1 cellular context compared by ENCODE assay signal in the genomic region with DNA sequence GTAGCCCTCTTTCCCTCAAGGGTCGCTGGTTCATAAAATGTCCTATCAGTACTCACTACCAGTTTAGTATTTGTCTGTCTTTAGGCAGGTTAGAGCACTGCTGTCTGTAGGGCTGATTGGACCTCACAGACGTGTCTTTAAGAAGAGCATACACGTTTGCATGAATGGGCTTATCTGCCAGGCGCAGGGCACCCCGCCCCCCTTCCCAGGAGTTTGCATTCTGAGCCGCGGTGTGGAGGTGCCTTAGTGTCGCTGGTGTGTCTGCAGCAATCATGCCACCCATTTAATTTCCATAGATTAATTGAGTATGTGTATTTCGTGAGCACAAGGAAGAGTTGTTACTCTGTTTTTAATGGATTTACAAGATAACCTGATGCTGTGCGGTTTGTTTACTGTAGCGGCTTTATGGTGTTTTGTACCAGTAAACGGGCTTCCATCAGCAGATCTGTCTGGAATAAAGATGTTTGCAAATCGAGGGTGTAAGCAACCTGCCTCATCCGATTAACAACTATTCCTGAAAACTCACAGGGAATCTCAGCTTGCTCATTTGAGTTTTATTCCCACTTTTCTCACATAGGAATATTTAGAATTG.
TF ChIP-seq lines count a peak whose summit lies in the region.

No MANE protein-coding gene starts in this region.

TF ChIP-seq in K562, 482 proteins besides CTCF, POLR2A, EP300 and RAD21 (continued from another document and continues in another):
- TF ChIP-seq, protein P1, sequence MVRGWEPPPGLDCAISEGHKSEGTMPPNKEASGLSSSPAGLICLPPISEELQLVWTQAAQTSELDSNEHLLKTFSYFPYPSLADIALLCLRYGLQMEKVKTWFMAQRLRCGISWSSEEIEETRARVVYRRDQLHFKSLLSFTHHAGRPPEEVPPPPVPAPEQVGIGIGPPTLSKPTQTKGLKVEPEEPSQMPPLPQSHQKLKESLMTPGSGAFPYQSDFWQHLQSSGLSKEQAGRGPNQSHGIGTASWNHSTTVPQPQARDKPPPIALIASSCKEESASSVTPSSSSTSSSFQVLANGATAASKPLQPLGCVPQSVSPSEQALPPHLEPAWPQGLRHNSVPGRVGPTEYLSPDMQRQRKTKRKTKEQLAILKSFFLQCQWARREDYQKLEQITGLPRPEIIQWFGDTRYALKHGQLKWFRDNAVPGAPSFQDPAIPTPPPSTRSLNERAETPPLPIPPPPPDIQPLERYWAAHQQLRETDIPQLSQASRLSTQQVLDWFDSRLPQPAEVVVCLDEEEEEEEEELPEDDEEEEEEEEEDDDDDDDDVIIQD (CRISPR knock-in tag; IDR thresholded peaks at IDR 0.05), result no peak
- TF ChIP-seq, protein P2, sequence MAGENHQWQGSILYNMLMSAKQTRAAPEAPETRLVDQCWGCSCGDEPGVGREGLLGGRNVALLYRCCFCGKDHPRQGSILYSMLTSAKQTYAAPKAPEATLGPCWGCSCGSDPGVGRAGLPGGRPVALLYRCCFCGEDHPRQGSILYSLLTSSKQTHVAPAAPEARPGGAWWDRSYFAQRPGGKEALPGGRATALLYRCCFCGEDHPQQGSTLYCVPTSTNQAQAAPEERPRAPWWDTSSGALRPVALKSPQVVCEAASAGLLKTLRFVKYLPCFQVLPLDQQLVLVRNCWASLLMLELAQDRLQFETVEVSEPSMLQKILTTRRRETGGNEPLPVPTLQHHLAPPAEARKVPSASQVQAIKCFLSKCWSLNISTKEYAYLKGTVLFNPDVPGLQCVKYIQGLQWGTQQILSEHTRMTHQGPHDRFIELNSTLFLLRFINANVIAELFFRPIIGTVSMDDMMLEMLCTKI (IDR thresholded peaks at IDR 0.05; ENCODE audit: partially characterized antibody), result no peak
- TF ChIP-seq ZZZ3 (IDR thresholded peaks at IDR 0.05), result no peak
- TF ChIP-seq, protein P3, sequence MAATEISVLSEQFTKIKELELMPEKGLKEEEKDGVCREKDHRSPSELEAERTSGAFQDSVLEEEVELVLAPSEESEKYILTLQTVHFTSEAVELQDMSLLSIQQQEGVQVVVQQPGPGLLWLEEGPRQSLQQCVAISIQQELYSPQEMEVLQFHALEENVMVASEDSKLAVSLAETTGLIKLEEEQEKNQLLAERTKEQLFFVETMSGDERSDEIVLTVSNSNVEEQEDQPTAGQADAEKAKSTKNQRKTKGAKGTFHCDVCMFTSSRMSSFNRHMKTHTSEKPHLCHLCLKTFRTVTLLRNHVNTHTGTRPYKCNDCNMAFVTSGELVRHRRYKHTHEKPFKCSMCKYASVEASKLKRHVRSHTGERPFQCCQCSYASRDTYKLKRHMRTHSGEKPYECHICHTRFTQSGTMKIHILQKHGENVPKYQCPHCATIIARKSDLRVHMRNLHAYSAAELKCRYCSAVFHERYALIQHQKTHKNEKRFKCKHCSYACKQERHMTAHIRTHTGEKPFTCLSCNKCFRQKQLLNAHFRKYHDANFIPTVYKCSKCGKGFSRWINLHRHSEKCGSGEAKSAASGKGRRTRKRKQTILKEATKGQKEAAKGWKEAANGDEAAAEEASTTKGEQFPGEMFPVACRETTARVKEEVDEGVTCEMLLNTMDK (IDR thresholded peaks at IDR 0.05; ENCODE audit: borderline replicate concordance, insufficient read depth, low read depth, low read length, poor library complexity, severe bottlenecking), result no peak
- TF ChIP-seq ZC3H4 (CRISPR knock-in tag; IDR thresholded peaks at IDR 0.05; ENCODE audit: borderline replicate concordance), result no peak
- no peak for TF ChIP-seq RBM15 (IDR thresholded peaks at IDR 0.05; ENCODE audit: insufficient read depth, low read length)
- TF ChIP-seq BHLHE40 (IDR thresholded peaks at IDR 0.05; ENCODE audit: low read length), result peak; percentile 62; the same call in 1 of the 2 replicates
- no peak; the same call in 1 of the 2 replicates for TF ChIP-seq SMAD3 (CRISPR knock-in tag; conservative IDR thresholded peaks at IDR 0.05)
- no peak for TF ChIP-seq ZNF175 (CRISPR knock-in tag; IDR thresholded peaks at IDR 0.05; ENCODE audit: low read depth)
- no peak for TF ChIP-seq PPARD (CRISPR knock-in tag; IDR thresholded peaks at IDR 0.05)
- TF ChIP-seq ZNF77 (CRISPR knock-in tag; IDR thresholded peaks at IDR 0.05), result no peak
- TF ChIP-seq CREB1 (IDR thresholded peaks at IDR 0.05), result peak; percentile 72
- no peak for TF ChIP-seq CREB1 (CRISPR knock-in tag; IDR thresholded peaks at IDR 0.05)
- TF ChIP-seq RB1 (IDR thresholded peaks at IDR 0.05; ENCODE audit: low read depth), result no peak; the same call in 1 of the 2 replicates
- TF ChIP-seq E2F3 (CRISPR knock-in tag; IDR thresholded peaks at IDR 0.05), result no peak
- peak; percentile 45 to 71; a peak in 2 of 4 replicates for TF ChIP-seq MNT (conservative IDR thresholded peaks at IDR 0.05)
- no peak for TF ChIP-seq RBM39 (optimal IDR thresholded peaks at IDR 0.05; ENCODE audit: low read depth, low read length)
- TF ChIP-seq TBP (optimal IDR thresholded peaks at IDR 0.05; ENCODE audit: low read depth, low read length), result no peak
- 0 out of 2 replicates have a peak, but pooled peaks have one; percentile 38 for TF ChIP-seq CBFB (CRISPR knock-in tag; IDR thresholded peaks at IDR 0.05)
- TF ChIP-seq ETV1 (tag; conservative IDR thresholded peaks at IDR 0.05; ENCODE audit: low read depth), result no peak
- TF ChIP-seq POLR2G (IDR thresholded peaks at IDR 0.05; ENCODE audit: low read depth, low read length), result no peak
- no peak for TF ChIP-seq ELK1 (CRISPR knock-in tag; IDR thresholded peaks at IDR 0.05)
- TF ChIP-seq STAG1 (CRISPR knock-in tag; IDR thresholded peaks at IDR 0.05; ENCODE audit: borderline replicate concordance), result no peak
- no peak for TF ChIP-seq HDAC8 (tag; IDR thresholded peaks at IDR 0.05)
- no peak for TF ChIP-seq SAFB2 (IDR thresholded peaks at IDR 0.05; ENCODE audit: borderline replicate concordance, low read depth, low read length, severe bottlenecking)
- TF ChIP-seq TEAD2 (tag; IDR thresholded peaks at IDR 0.05), result no peak
- no peak for TF ChIP-seq DDX20 (tag; IDR thresholded peaks at IDR 0.05; ENCODE audit: low read depth)
- TF ChIP-seq ID3 (CRISPR knock-in tag; IDR thresholded peaks at IDR 0.05), result no peak
- no peak for TF ChIP-seq ID3 (tag; IDR thresholded peaks at IDR 0.05)
- no peak for TF ChIP-seq NELFE (IDR thresholded peaks at IDR 0.05; ENCODE audit: insufficient read depth, insufficient read length)
- no peak for TF ChIP-seq ZNF586 (CRISPR knock-in tag; conservative IDR thresholded peaks at IDR 0.05)
- peak; percentile 93 for TF ChIP-seq ARID1B (IDR thresholded peaks at IDR 0.05)
- TF ChIP-seq GTF2F1 (IDR thresholded peaks at IDR 0.05; ENCODE audit: low read depth, low read length), result no peak
- peak; percentile 63 for TF ChIP-seq BCOR (IDR thresholded peaks at IDR 0.05)
- no peak for TF ChIP-seq MITF (IDR thresholded peaks at IDR 0.05)
- peak; percentile 84 for TF ChIP-seq CBFA2T2 (conservative IDR thresholded peaks at IDR 0.05)
- 0 out of 2 replicates have a peak, but pooled peaks have one; percentile 27 for TF ChIP-seq CHD2 (IDR thresholded peaks at IDR 0.05; ENCODE audit: low read depth, low read length)
- no peak for TF ChIP-seq PCBP2 (IDR thresholded peaks at IDR 0.05; ENCODE audit: low read depth, low read length, poor library complexity, severe bottlenecking)
- no peak for TF ChIP-seq ZNF232 (CRISPR knock-in tag; IDR thresholded peaks at IDR 0.05)
- TF ChIP-seq ZNF76 (CRISPR knock-in tag; IDR thresholded peaks at IDR 0.05; ENCODE audit: borderline replicate concordance), result no peak
- no peak for TF ChIP-seq FOXK1 (CRISPR knock-in tag; IDR thresholded peaks at IDR 0.05; ENCODE audit: borderline replicate concordance)
- no peak for TF ChIP-seq RFX7 (CRISPR knock-in tag; IDR thresholded peaks at IDR 0.05)
- no peak for TF ChIP-seq PTTG1 (tag; IDR thresholded peaks at IDR 0.05; ENCODE audit: low read depth)
- no peak for TF ChIP-seq ARHGAP35 (IDR thresholded peaks at IDR 0.05; ENCODE audit: partially characterized antibody)
- TF ChIP-seq CREM (IDR thresholded peaks at IDR 0.05; ENCODE audit: low read depth), result peak; percentile 56
- no peak for TF ChIP-seq CSDE1 (IDR thresholded peaks at IDR 0.05)
- TF ChIP-seq ZNF584 (CRISPR knock-in tag; IDR thresholded peaks at IDR 0.05; ENCODE audit: low read depth), result no peak
- TF ChIP-seq POLR2H (tag; IDR thresholded peaks at IDR 0.05; ENCODE audit: low read depth), result no peak; the same call in 1 of the 2 replicates
- TF ChIP-seq, protein P4, sequence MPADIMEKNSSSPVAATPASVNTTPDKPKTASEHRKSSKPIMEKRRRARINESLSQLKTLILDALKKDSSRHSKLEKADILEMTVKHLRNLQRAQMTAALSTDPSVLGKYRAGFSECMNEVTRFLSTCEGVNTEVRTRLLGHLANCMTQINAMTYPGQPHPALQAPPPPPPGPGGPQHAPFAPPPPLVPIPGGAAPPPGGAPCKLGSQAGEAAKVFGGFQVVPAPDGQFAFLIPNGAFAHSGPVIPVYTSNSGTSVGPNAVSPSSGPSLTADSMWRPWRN (IDR thresholded peaks at IDR 0.05; ENCODE audit: low read depth), result no peak; the same call in 1 of the 2 replicates
- TF ChIP-seq USF2 (CRISPR knock-in tag; IDR thresholded peaks at IDR 0.05), result no peak
- peak; percentile 39; the same call in 1 of the 2 replicates for TF ChIP-seq FOXM1 (IDR thresholded peaks at IDR 0.05; ENCODE audit: low read depth)
- TF ChIP-seq FOXM1 (CRISPR knock-in tag; IDR thresholded peaks at IDR 0.05; ENCODE audit: low read depth), result no peak
- TF ChIP-seq RHOXF2B (CRISPR knock-in tag; conservative IDR thresholded peaks at IDR 0.05), result no peak
- peak; percentile 36 for TF ChIP-seq EP400 (IDR thresholded peaks at IDR 0.05)
- no peak for TF ChIP-seq CEBPG (CRISPR knock-in tag; IDR thresholded peaks at IDR 0.05)
- TF ChIP-seq CEBPG (tag; conservative IDR thresholded peaks at IDR 0.05 in 1 of 2, IDR thresholded peaks at IDR 0.05 in 1 of 2), result no peak
- TF ChIP-seq, protein P5, sequence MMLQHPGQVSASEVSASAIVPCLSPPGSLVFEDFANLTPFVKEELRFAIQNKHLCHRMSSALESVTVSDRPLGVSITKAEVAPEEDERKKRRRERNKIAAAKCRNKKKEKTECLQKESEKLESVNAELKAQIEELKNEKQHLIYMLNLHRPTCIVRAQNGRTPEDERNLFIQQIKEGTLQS (IDR thresholded peaks at IDR 0.05), result no peak
- TF ChIP-seq, protein P5 (CRISPR knock-in tag; conservative IDR thresholded peaks at IDR 0.05), result no peak
